8 cellular contexts compared by ENCODE assay signal in the genomic region with DNA sequence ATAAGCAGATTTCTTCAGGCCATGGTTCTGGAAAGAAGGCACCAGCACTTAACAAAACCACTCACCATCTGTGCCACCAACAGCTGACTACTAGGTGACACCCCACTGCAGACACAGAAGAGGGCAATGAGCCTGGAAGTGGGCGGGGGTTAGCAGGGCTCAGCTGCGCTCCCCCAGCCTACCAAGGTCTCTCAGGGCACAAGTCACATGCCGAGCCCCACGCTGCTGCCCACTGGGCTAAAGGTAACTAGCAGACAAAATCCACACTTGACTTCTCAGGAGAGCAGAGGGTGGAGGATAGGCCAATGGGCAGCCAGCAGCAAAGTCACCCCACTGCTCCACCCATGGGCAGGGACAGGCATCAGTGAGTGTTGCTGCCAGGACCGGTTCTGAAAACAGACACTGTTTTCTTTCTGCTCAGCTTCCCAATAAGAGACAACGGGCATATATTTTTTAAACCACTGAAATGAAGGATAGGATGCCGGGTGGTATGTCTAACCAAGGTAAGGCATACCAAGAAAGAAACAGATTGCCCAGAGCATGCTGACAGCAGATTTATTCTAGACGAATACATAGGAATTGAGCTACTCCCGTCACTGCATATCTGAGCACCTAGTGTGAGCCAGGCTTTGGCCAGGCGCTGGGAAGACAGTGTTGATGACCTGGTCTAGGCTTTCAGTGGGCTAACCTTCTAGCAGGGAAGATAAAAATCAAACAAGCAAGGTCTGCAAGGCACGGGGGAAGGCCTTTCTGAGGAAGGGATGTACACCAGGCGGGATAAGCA. TPM values are rescaled to one million over a fixed set of nuclear protein-coding genes. Genes with fewer than 3 reads are reported as not detected.
DNase-seq lines count a peak whose midpoint lies in the region; ATAC-seq, FAIRE-seq and TF ChIP-seq lines count a peak whose summit lies in the region.

No MANE protein-coding gene starts in this region.

- no peak overlapping the region for H3K9ac ChIP-seq in H1 (replicated peaks in 1 of 4; ENCODE audit: extremely low read depth in 1 of 4, low read depth in 3 of 4, low read length in 3 of 4)

- peaks cover 0 to 6% (median 2%) of the 10 kb centered on the region in 4 experiments; a peak in 3 of 7 replicates for H3K27me3 ChIP-seq in H1 (replicated peaks in 1 of 4; ENCODE audit: control insufficient read depth in 3 of 4, extremely low read depth in 1 of 4, insufficient read depth in 3 of 4, low read length in 3 of 4)

- no peak for FAIRE-seq in H1 (lab: Jason Lieb, UNC)

- H3K18ac ChIP-seq in H1 (ENCODE audit: extremely low read depth, low read length): peak overlapping the region; percentile 25; the same call in 1 of the 2 replicates

- DNase-seq in AG08396 (ENCODE audit: low spot score): peak; percentile 24
- DNase-seq in NCI-H1694 (lab: John Stamatoyannopoulos, UW): peak; percentile 59
- no peak for DNase-seq in H1 (ENCODE audit: low read depth in 1 of 2, low spot score in 2 of 2)
- DNase-seq in nucleus accumbens (lab: John Stamatoyannopoulos, UW): peak in 50 of 56 donors; percentile 15 to 84 (median 59)
- no peak for DNase-seq in GDM1 (lab: John Stamatoyannopoulos, UW)
- DNase-seq in stimulated activated naive CD8-positive, alpha-beta T cell treated with anti-CD3 and anti-CD28 coated beads, Interleukin-15, Interleukin-2, amounts not matched to agents 100 U/mL and 50 U/mL, for 24 hours: no peak
- DNase-seq in T-helper 1 cell: no peak

- H3K27ac ChIP-seq in H1 (ENCODE audit: low read depth, low read length): no peak overlapping the region

- TF ChIP-seq CTCF in H1 (IDR thresholded peaks at IDR 0.05; ENCODE audit: control extremely low read depth in 1 of 3, insufficient read depth in 1 of 3, low read depth in 1 of 3, low read length in 3 of 3): no peak

- H3K4me1 ChIP-seq in H1 (replicated peaks in 1 of 4; ENCODE audit: control insufficient read depth in 3 of 4, insufficient read depth in 4 of 4, low read length in 3 of 4): peaks cover 6 to 17% (median 11%) of the 10 kb centered on the region in 4 experiments

- H4K8ac ChIP-seq in H1 (ENCODE audit: extremely low read depth, insufficient read depth, low read length): no peak overlapping the region

- TF ChIP-seq EP300 in H1 (IDR thresholded peaks at IDR 0.05; ENCODE audit: borderline replicate concordance in 1 of 2, low read depth in 2 of 2, low read length in 2 of 2): no peak

- H3K36me3 ChIP-seq in H1 (ENCODE audit: control insufficient read depth in 2 of 4, insufficient read depth in 4 of 4, low read length in 3 of 4): no peaks in the 10 kb centered on the region

- H4K91ac ChIP-seq in H1 (replicated peaks; ENCODE audit: insufficient read length, low read length): no peak overlapping the region

- no peak overlapping the region for H3K4me3 ChIP-seq in H1 (ENCODE audit: extremely low read depth in 1 of 4, insufficient read depth in 2 of 4, low read depth in 3 of 4, low read length in 4 of 4)

- no peaks in the 10 kb centered on the region for H4K20me1 ChIP-seq in H1 (replicated peaks in 1 of 2; ENCODE audit: control insufficient read depth in 1 of 2, insufficient read depth in 2 of 2, low read length in 2 of 2)

- H3K4me2 ChIP-seq in H1 (ENCODE audit: insufficient read depth in 1 of 2, low read depth in 2 of 2, low read length in 2 of 2): no peak overlapping the region

- H3K79me2 ChIP-seq in H1 (ENCODE audit: control insufficient read depth in 1 of 2, insufficient read depth in 2 of 2, low read length in 2 of 2): no peaks in the 10 kb centered on the region

- ATAC-seq in GM21360 (IDR thresholded peaks at IDR 0.05; ENCODE audit: unreplicated experiment): peak; percentile 61
- no peak for ATAC-seq in stimulated activated naive CD8-positive, alpha-beta T cell treated with anti-CD3 and anti-CD28 coated beads, Interleukin-15, Interleukin-2, amounts not matched to agents 100 U/mL and 50 U/mL, for 24 hours

- H2BK5ac ChIP-seq in H1 (ENCODE audit: low read depth, low read length): no peak overlapping the region; the same call in 1 of the 2 replicates

- peak overlapping the region; percentile 62; the same call in 1 of the 2 replicates for H2BK12ac ChIP-seq in H1 (ENCODE audit: low read depth, low read length)

- H2AK5ac ChIP-seq in H1 (ENCODE audit: low read depth, low read length): no peak overlapping the region

- no peak overlapping the region for H4K5ac ChIP-seq in H1 (ENCODE audit: insufficient read length, low read depth, low read length)

- H2BK15ac ChIP-seq in H1 (ENCODE audit: low read length): peak overlapping the region; percentile 83; the same call in 1 of the 2 replicates

- CTCF ChIA-PET in H1 (lab: Charles Lee; ENCODE audit: partially characterized antibody): interaction anchor here (1.2 kb wide), 1 partner anchor 10 kb away, joined by 5 read pairs; no protein-coding TSS in a partner anchor

- no peak for TF ChIP-seq RAD21 in H1 (IDR thresholded peaks at IDR 0.05 in 1 of 2, conservative IDR thresholded peaks at IDR 0.05 in 1 of 2; ENCODE audit: low read depth in 2 of 2, low read length in 2 of 2)

- no peak for TF ChIP-seq POLR2A in H1 (IDR thresholded peaks at IDR 0.05; ENCODE audit: control extremely low read depth in 1 of 2, low read depth in 2 of 2, low read length in 2 of 2)

- H3K56ac ChIP-seq in H1 (replicated peaks; ENCODE audit: insufficient read length, low read depth, low read length): no peak overlapping the region

- H3K14ac ChIP-seq in H1 (ENCODE audit: insufficient read length): no peak overlapping the region

- H2BK120ac ChIP-seq in H1 (replicated peaks; ENCODE audit: low read depth, low read length): no peak overlapping the region

- 82% methylated on average over 12 of the region's 12 CpGs; no CpG with 5 or more reads in 1 of the 2 experiments for WGBS in H1 (ENCODE audit: extremely low coverage in 1 of 2, insufficient coverage in 1 of 2, insufficient read length in 1 of 2, insufficient replicate concordance in 2 of 2, low coverage in 1 of 2, low lambda C conversion rate in 2 of 2, missing lambda C conversion rate in 1 of 2), 2 experiments

- H2AFZ ChIP-seq in H1 (ENCODE audit: low read length): 0 out of 2 replicates have a peak overlapping the region, but pooled peaks have one; percentile 27

- peak overlapping the region; percentile 13; the same call in 1 of the 2 replicates for H2BK20ac ChIP-seq in H1 (ENCODE audit: low read length)

- H3K23ac ChIP-seq in H1 (ENCODE audit: insufficient read length): no peak overlapping the region

- no peaks in the 10 kb centered on the region for H3K9me3 ChIP-seq in H1 (ENCODE audit: insufficient read depth in 2 of 2, low read depth in 1 of 2, low read length in 1 of 2)

- no peak overlapping the region for H3K4ac ChIP-seq in H1 (replicated peaks; ENCODE audit: insufficient read length, low read depth, low read length)

- H3K23me2 ChIP-seq in H1 (ENCODE audit: low read depth, low read length): no peaks in the 10 kb centered on the region

- H3K79me1 ChIP-seq in H1 (ENCODE audit: low read depth, low read length): no peaks in the 10 kb centered on the region

- POLR2A ChIA-PET in H1 (lab: Charles Lee; ENCODE audit: partially characterized antibody): no interaction called here

TF ChIP-seq in H1, 55 proteins besides CTCF, POLR2A, EP300 and RAD21 (continues in another document):
- no peak for TF ChIP-seq TAF1 (IDR thresholded peaks at IDR 0.05; ENCODE audit: low read depth, low read length)
- no peak for TF ChIP-seq EZH2 (IDR thresholded peaks at IDR 0.05; ENCODE audit: low read depth, low read length, severe bottlenecking)

RNA-seq across cellular contexts. Expression of gene ACSL1, which starts 20.1 kb away (rescaled TPM):
- total RNA-seq in H1 (2021; fragmentation: NEBNext Ultra II Directional; extraction: Animal tissue kit (Norgen Biotek cat#: 25700)): 6.3 and 8.7 TPM in 2 replicates
- 2.3 and 3.0 TPM in 2 replicates for polyA plus RNA-seq in H1 (2011; rRNA removed)
- 3.6 TPM for polyA plus RNA-seq in H1 (2011; cell fraction: cytosol; rRNA removed)
- 3.4 TPM for polyA plus RNA-seq in H1 (2011; cell fraction: nucleus; rRNA removed)
- polyA plus RNA-seq in H1 (2012, experiment 1 of 2): 3.4 to 5.8 TPM (median 4.4 TPM) in 4 replicates
- 0.39 TPM for polyA plus RNA-seq in H1 (2012, experiment 2 of 2)
- polyA plus RNA-seq in H1 (2013, experiment 1 of 2): 6.4 TPM
- 7.1 TPM for polyA plus RNA-seq in H1 (2013, experiment 2 of 2)
- polyA minus RNA-seq in H1 (2011; rRNA and poly(A)+ RNA removed): 8.1 and 8.9 TPM in 2 replicates
- polyA minus RNA-seq in H1 (2011; cell fraction: cytosol; rRNA and poly(A)+ RNA removed): 8.4 TPM
- polyA minus RNA-seq in H1 (2011; cell fraction: nucleus; rRNA and poly(A)+ RNA removed): 3.7 TPM

Comparison
In these comparisons a context has a peak if more than half of its experiments do, and no peak if none do; other contexts are left out.
1. DNase-seq: peak in AG08396 (single experiment), NCI-H1694 (single experiment) and nucleus accumbens (50 of 56); none in H1 (0 of 2), GDM1 (single experiment), stimulated activated naive CD8-positive, alpha-beta T cell treated with anti-CD3 and anti-CD28 coated beads, Interleukin-15, Interleukin-2, amounts not matched to agents 100 U/mL and 50 U/mL, for 24 hours (single experiment) and T-helper 1 cell (0 of 5).